8 cellular contexts compared by ENCODE assay signal in the genomic region with DNA sequence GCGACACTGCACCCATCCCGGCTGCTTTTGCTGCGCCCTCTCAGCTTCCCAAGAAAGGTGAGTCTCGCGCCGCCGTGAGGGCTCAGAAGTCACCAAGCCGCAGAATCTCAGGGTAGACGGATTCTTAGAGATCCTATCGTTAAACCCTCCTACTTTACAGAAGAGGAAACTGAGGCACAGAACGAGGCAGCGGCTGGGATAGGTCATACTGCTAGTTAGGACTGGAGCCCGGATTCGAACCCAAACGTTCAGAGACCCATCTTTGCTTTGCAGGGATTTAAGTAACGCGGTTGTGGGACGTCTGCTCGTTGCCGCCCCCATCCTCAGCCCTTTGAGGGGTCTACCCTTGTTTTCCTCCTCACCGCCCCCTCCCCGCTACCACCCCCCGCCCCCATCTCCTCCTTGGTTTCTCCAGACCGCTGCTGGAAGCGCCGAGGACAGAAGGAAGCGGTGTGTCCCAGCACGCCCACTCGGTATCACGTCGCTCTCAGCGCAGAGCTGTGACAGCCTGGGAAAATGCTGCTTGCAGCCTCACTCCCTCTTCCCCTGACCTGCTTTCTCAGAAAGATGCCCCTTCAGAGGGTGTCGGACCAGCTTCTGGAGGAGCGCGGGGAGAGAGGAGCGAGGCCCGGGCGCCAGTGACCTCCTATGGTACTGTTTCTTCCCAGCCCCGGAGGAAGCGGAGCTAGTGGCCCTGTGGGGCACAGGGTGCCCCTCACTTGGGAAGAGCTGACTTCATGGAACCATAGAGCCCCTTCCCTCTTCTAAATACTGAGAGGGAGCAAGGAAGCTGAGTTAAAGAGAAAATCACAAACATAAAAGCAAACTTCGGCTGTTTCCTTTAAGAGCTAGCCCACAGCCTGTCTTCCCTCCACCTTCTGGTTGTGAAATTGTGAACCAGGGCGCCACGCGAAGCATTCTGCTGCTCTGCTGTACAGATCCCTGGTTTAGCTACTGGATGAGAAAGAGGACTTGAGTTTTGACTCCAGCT. TPM values are rescaled to one million over a fixed set of nuclear protein-coding genes. Genes with fewer than 3 reads are reported as not detected.
A peak's percentile ranks its signal among the peaks of the same experiment; 100 is the strongest.
DNase-seq lines count a peak whose midpoint lies in the region; ATAC-seq and TF ChIP-seq lines count a peak whose summit lies in the region.

No MANE protein-coding gene starts in this region.

- H3K4me3 Mint-ChIP-seq in T-helper 2 cell treated with Interferon-gamma antibody and Interleukin-4, amounts not matched to agents 5 μg/mL and 100 μg/mL, for 36 hours, result peak overlapping the region; percentile 89

- TF ChIP-seq CTCF in GM12864 (IDR thresholded peaks at IDR 0.05; ENCODE audit: low read depth, low read length, missing control alignments), result no peak

- no peak overlapping the region for H3K27ac ChIP-seq in iPS-20b (ENCODE audit: low read length)

- peaks cover 26% of the 10 kb centered on the region for H3K36me3 Mint-ChIP-seq in T-helper 2 cell treated with Interferon-gamma antibody and Interleukin-4, amounts not matched to agents 5 μg/mL and 100 μg/mL, for 36 hours (ENCODE audit: low read depth)

- H3K4me3 ChIP-seq in GM12864 (ENCODE audit: low read depth, low read length) (peak overlapping the region; percentile 78), iPS-20b (ENCODE audit: low read length) (peak overlapping the region; percentile 92)

- no peaks in the 10 kb centered on the region for H3K9me3 ChIP-seq in iPS-20b (ENCODE audit: insufficient read depth, low read depth, low read length)

- no peaks in the 10 kb centered on the region for H3K9me3 Mint-ChIP-seq in T-helper 2 cell treated with Interferon-gamma antibody and Interleukin-4, amounts not matched to agents 5 μg/mL and 100 μg/mL, for 36 hours

- H3K27me3 Mint-ChIP-seq in T-helper 2 cell treated with Interferon-gamma antibody and Interleukin-4, amounts not matched to agents 5 μg/mL and 100 μg/mL, for 36 hours (ENCODE audit: low read depth), result peaks cover 3% of the 10 kb centered on the region

- ATAC-seq in HG03378 (IDR thresholded peaks at IDR 0.05; ENCODE audit: unreplicated experiment) (peak; percentile 30), sciatic nerve (peak; percentile 71)

- no peaks in the 10 kb centered on the region for H3K4me1 ChIP-seq in iPS-20b (ENCODE audit: insufficient read depth, low read length)

- peaks cover 66% of the 10 kb centered on the region for H3K27me3 ChIP-seq in iPS-20b (ENCODE audit: insufficient read depth, low read length)

- DNase-seq in GM12864 (ENCODE audit: low read depth), result no peak
- DNase-seq in T-helper 2 cell treated with Interferon-gamma antibody and Interleukin-4, amounts not matched to agents 5 μg/mL and 100 μg/mL, for 36 hours (ENCODE audit: low spot score), result peak; percentile 44
- peak; percentile 74 to 77 for DNase-seq in T47D (ENCODE audit: low read depth in 1 of 2, low spot score in 1 of 2)
- peak; percentile 73 for DNase-seq in sciatic nerve (ENCODE audit: low spot score)
- DNase-seq in GDM1 (lab: John Stamatoyannopoulos, UW), result no peak
- no peak for DNase-seq in NCI-H1092 treated with DMSO at 0.1 percent for 48 hours (lab: John Stamatoyannopoulos, UW)

- intact Hi-C loops in sciatic nerve (cut with DNase I), result no loop called here

- peak overlapping the region; percentile 56; the same call in 1 of the 2 replicates for H3K9ac ChIP-seq in iPS-20b (ENCODE audit: low read depth, low read length)

- in situ Hi-C loops in T47D (cut with HindIII; ENCODE audit: low pct_unique_long_range_greater_than_20kb, low sequenced_read_pairs), result no loop called here

- peaks cover 39% of the 10 kb centered on the region for H3K4me1 Mint-ChIP-seq in T-helper 2 cell treated with Interferon-gamma antibody and Interleukin-4, amounts not matched to agents 5 μg/mL and 100 μg/mL, for 36 hours (ENCODE audit: low read depth)

- H3K36me3 ChIP-seq in iPS-20b (ENCODE audit: insufficient read depth, low read depth, low read length), result no peaks in the 10 kb centered on the region

- H3K27ac Mint-ChIP-seq in T-helper 2 cell treated with Interferon-gamma antibody and Interleukin-4, amounts not matched to agents 5 μg/mL and 100 μg/mL, for 36 hours, result peak overlapping the region; percentile 87

RNA-seq across cellular contexts. Expression of gene IL1RAP, which starts 0.6 kb away (rescaled TPM):
- total RNA-seq in sciatic nerve, result 21.4 TPM

Comparison
In these comparisons a context has a peak if more than half of its experiments do, and no peak if none do; other contexts are left out.
1. DNase-seq: peak in T-helper 2 cell treated with Interferon-gamma antibody and Interleukin-4, amounts not matched to agents 5 μg/mL and 100 μg/mL, for 36 hours (single experiment), T47D (2 of 2) and sciatic nerve (single experiment); none in GM12864 (single experiment), GDM1 (single experiment) and NCI-H1092 treated with DMSO at 0.1 percent for 48 hours (single experiment).